ENCODE assay signal across 8 cellular contexts in the genomic region with DNA sequence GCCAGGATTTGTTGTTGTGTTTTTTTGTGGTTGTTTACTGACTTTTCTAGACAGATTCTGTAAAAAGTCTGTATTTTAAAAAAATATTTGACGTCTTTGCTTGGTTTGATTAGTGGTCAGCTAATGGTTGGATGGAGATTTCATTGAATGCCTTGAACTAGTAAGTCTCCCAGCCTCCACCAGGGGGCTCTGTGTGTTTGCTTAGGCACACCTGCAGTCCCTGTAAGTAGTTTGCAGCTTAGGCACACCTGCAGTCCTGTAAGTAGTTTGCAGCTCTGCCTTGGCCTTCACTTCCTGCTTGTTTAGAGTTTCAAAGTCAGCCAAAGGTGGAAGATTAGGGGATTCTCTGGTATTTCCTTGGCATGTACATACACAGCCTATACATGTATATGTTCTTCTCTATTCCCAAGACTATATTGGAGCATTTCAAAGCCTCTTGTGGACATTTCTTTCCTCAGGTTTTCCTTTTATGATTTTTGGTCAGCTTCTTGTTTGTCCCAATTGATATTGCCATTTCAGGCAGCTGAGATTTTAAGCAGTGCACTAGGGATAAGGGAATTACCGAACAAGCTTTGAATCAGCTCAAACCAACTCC.
DNase-seq lines count a peak whose midpoint lies in the region; ATAC-seq and TF ChIP-seq lines count a peak whose summit lies in the region.

No MANE protein-coding gene starts in this region.

- no peak overlapping the region for H3K4me3 Mint-ChIP-seq in glutamatergic neuron (ENCODE audit: unreplicated experiment)

- DNase-seq in COLO829 (ENCODE audit: low spot score) (peak; percentile 26), RKO (ENCODE audit: low spot score) (peak; percentile 64), glutamatergic neuron (peak; percentile 79), renal cortical epithelial cell (ENCODE audit: low read depth) (peak; percentile 65), sciatic nerve (ENCODE audit: low spot score) (no peak)
- peak; percentile 40 for DNase-seq in activated T-helper 9 cell treated with anti-CD3 and anti-CD28 coated beads, Interleukin-2, amount 50 U/mL, for 16 hours (ENCODE audit: low read depth)

- peak; percentile 88 for TF ChIP-seq CTCF in glutamatergic neuron (IDR thresholded peaks at IDR 0.05; ENCODE audit: partially characterized antibody, unreplicated experiment)

- H3K27me3 Mint-ChIP-seq in glutamatergic neuron (ENCODE audit: unreplicated experiment), result no peaks in the 10 kb centered on the region

- H3K4me1 Mint-ChIP-seq in glutamatergic neuron (ENCODE audit: low read depth, unreplicated experiment), result peaks cover 15% of the 10 kb centered on the region

- no peaks in the 10 kb centered on the region for H3K9me3 Mint-ChIP-seq in glutamatergic neuron (ENCODE audit: unreplicated experiment)

- intact Hi-C loops in sciatic nerve (cut with DNase I), result no loop called here

- H3K27ac Mint-ChIP-seq in glutamatergic neuron (ENCODE audit: unreplicated experiment), result no peak overlapping the region

- no peaks in the 10 kb centered on the region for H3K36me3 Mint-ChIP-seq in glutamatergic neuron (ENCODE audit: unreplicated experiment)

- ATAC-seq in GM19372 (IDR thresholded peaks at IDR 0.05; ENCODE audit: low read depth, unreplicated experiment) (peak; percentile 99), HG03432 (IDR thresholded peaks at IDR 0.05; ENCODE audit: unreplicated experiment) (peak; percentile 99), sciatic nerve (no peak)
